ENCODE assay signal across 15 cellular contexts in the genomic region with DNA sequence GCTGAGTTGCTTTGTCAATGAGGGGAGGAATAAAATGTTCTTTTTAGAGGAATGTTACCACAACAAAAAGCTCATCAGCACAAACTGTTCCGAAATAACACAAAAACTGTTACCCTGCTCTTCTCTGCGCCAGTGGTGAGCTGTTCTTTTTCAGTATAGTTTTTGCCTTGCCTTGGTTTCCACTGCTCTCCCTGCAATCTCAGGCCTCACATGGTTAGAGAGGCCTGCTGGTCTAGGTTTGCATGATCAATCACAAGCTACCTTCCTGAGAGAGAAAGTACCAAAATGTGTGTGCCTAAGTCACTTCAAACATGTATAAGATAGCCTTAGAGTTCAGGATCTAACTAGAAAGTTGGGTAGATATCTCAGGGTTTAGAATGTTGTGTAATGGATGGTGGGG.
DNase-seq lines count a peak whose midpoint lies in the region; ATAC-seq and TF ChIP-seq lines count a peak whose summit lies in the region.
"Had no signal": no experiment of that assay in that cellular context is flagged by ENCODE, and none has a peak within 500 bp of the region (broad histone marks: within the 10 kb centered on the region; RNA-seq: fewer than 3 reads in every experiment).

No MANE protein-coding gene starts in this region.

- intact Hi-C loops in CD14-positive monocyte (cut with micrococcal nuclease) (no loop called here), natural killer cell (cut with micrococcal nuclease) (no loop called here)
- intact Hi-C loops in activated T-helper 2 cell treated with anti-CD3 and anti-CD28 coated beads, Interferon-gamma antibody, Interleukin-2, Interleukin-4, amounts not matched to agents 10 μg/mL and 5 μg/mL and 100 μg/mL, durations not matched to agents 14 hours and 24 hours and 36 hours (cut with micrococcal nuclease), result no loop called here

- H3K4me1 Mint-ChIP-seq in CD14-positive monocyte, result peaks cover 16% of the 10 kb centered on the region
- peaks cover 76 to 79% (median 79%) of the 10 kb centered on the region in 3 donors for H3K4me1 Mint-ChIP-seq in CD8-positive, alpha-beta memory T cell
- peaks cover 52% of the 10 kb centered on the region for H3K4me1 Mint-ChIP-seq in activated T-helper 2 cell treated with anti-CD3 and anti-CD28 coated beads, Interferon-gamma antibody, Interleukin-2, Interleukin-4, amounts not matched to agents 10 μg/mL and 5 μg/mL and 100 μg/mL, durations not matched to agents 14 hours and 24 hours and 36 hours (ENCODE audit: low read depth)
- H3K4me1 Mint-ChIP-seq in natural killer cell, result peaks cover 75 to 81% of the 10 kb centered on the region in 2 donors
- peaks cover 13 to 32% of the 10 kb centered on the region in 2 donors for H3K4me1 Mint-ChIP-seq in stimulated activated naive B cell treated with anti-CD40 and anti-IgM and Interleukin-4, amounts not matched to agents 10 μg/mL and 1 μg/mL and 100 μg/mL, for 72 hours
- H3K4me1 Mint-ChIP-seq: brain had no signal

- no peak for DNase-seq in CD14-positive monocyte (ENCODE audit: low spot score)
- DNase-seq in CD8-positive, alpha-beta memory T cell, result no peak
- no peak for DNase-seq in activated T-helper 2 cell treated with anti-CD3 and anti-CD28 coated beads, Interferon-gamma antibody, Interleukin-2, Interleukin-4, amounts not matched to agents 10 μg/mL and 5 μg/mL and 100 μg/mL, durations not matched to agents 14 hours and 24 hours and 36 hours (ENCODE audit: low spot score)
- DNase-seq in natural killer cell, result no peak
- no peak for DNase-seq in NCI-H226
- no peak for DNase-seq in NCI-H2171 (lab: John Stamatoyannopoulos, UW)
- no peak for DNase-seq in stimulated activated naive B cell treated with anti-CD40 and anti-IgM and Interleukin-4, amounts not matched to agents 10 μg/mL and 1 μg/mL and 100 μg/mL, for 72 hours
- DNase-seq: activated effector memory CD4-positive, alpha-beta T cell treated with Interleukin-2 at 50 U/mL for 16 hours; BE2C; foreskin melanocyte; left cardiac atrium; NCI-H2081 treated with DMSO at 0.1 percent for 48 hours; NCI-H526 treated with DMSO at 0.1 percent for 48 hours; substantia nigra had no signal

- H3K9me3 Mint-ChIP-seq in CD14-positive monocyte (no peaks in the 10 kb centered on the region), natural killer cell (no peaks in the 10 kb centered on the region)
- H3K9me3 Mint-ChIP-seq in CD8-positive, alpha-beta memory T cell, result no peaks in the 10 kb centered on the region
- H3K9me3 Mint-ChIP-seq in activated T-helper 2 cell treated with anti-CD3 and anti-CD28 coated beads, Interferon-gamma antibody, Interleukin-2, Interleukin-4, amounts not matched to agents 10 μg/mL and 5 μg/mL and 100 μg/mL, durations not matched to agents 14 hours and 24 hours and 36 hours, result no peaks in the 10 kb centered on the region
- H3K9me3 Mint-ChIP-seq in stimulated activated naive B cell treated with anti-CD40 and anti-IgM and Interleukin-4, amounts not matched to agents 10 μg/mL and 1 μg/mL and 100 μg/mL, for 72 hours, result no peaks in the 10 kb centered on the region
- H3K9me3 Mint-ChIP-seq: brain had no signal

- POLR2A ChIA-PET in CD8-positive, alpha-beta memory T cell (lab: Charles Lee), result interaction anchor here (0.7 kb wide), 1 partner anchor 12 kb away, joined by 3 read pairs; no protein-coding TSS in a partner anchor

- CTCF ChIA-PET in CD8-positive, alpha-beta memory T cell (lab: Charles Lee), result no interaction called here

- peaks cover 8% of the 10 kb centered on the region for H3K36me3 ChIP-seq in CD8-positive, alpha-beta memory T cell (ENCODE audit: insufficient read depth, low read length)
- H3K36me3 ChIP-seq: BE2C had no signal

- TF ChIP-seq CTCF in CD14-positive monocyte (IDR thresholded peaks at IDR 0.05), result no peak
- TF ChIP-seq CTCF in natural killer cell (IDR thresholded peaks at IDR 0.05), result no peak

- no peak overlapping the region for H3K27ac ChIP-seq in CD8-positive, alpha-beta memory T cell (ENCODE audit: low read depth, low read length)

- H3K27me3 ChIP-seq in CD8-positive, alpha-beta memory T cell (ENCODE audit: insufficient read depth, low read length, poor library complexity, severe bottlenecking), result no peaks in the 10 kb centered on the region
- H3K27me3 ChIP-seq: BE2C had no signal

- peaks cover 40 to 41% of the 10 kb centered on the region in 2 donors for H3K36me3 Mint-ChIP-seq in CD14-positive monocyte
- H3K36me3 Mint-ChIP-seq in CD8-positive, alpha-beta memory T cell, result peaks cover 12 to 44% (median 14%) of the 10 kb centered on the region in 3 donors
- peaks cover 47% of the 10 kb centered on the region for H3K36me3 Mint-ChIP-seq in activated T-helper 2 cell treated with anti-CD3 and anti-CD28 coated beads, Interferon-gamma antibody, Interleukin-2, Interleukin-4, amounts not matched to agents 10 μg/mL and 5 μg/mL and 100 μg/mL, durations not matched to agents 14 hours and 24 hours and 36 hours (ENCODE audit: low read depth)
- peaks cover 5% of the 10 kb centered on the region for H3K36me3 Mint-ChIP-seq in natural killer cell
- H3K36me3 Mint-ChIP-seq in stimulated activated naive B cell treated with anti-CD40 and anti-IgM and Interleukin-4, amounts not matched to agents 10 μg/mL and 1 μg/mL and 100 μg/mL, for 72 hours, result peaks cover 14 to 29% of the 10 kb centered on the region in 2 donors

- H3K27me3 Mint-ChIP-seq in CD14-positive monocyte (ENCODE audit: low read depth in 3 of 3) (no peaks in the 10 kb centered on the region), natural killer cell (ENCODE audit: low read depth in 2 of 2) (no peaks in the 10 kb centered on the region)
- H3K27me3 Mint-ChIP-seq in CD8-positive, alpha-beta memory T cell, result no peaks in the 10 kb centered on the region
- no peaks in the 10 kb centered on the region for H3K27me3 Mint-ChIP-seq in activated T-helper 2 cell treated with anti-CD3 and anti-CD28 coated beads, Interferon-gamma antibody, Interleukin-2, Interleukin-4, amounts not matched to agents 10 μg/mL and 5 μg/mL and 100 μg/mL, durations not matched to agents 14 hours and 24 hours and 36 hours (ENCODE audit: low read depth)
- H3K27me3 Mint-ChIP-seq in stimulated activated naive B cell treated with anti-CD40 and anti-IgM and Interleukin-4, amounts not matched to agents 10 μg/mL and 1 μg/mL and 100 μg/mL, for 72 hours, result no peaks in the 10 kb centered on the region
- H3K27me3 Mint-ChIP-seq: brain had no signal

- no peaks in the 10 kb centered on the region for H3K9me3 ChIP-seq in CD8-positive, alpha-beta memory T cell (ENCODE audit: low read length)
- H3K9me3 ChIP-seq: BE2C had no signal

- H3K4me3 Mint-ChIP-seq in CD14-positive monocyte, result no peak overlapping the region
- H3K4me3 Mint-ChIP-seq in CD8-positive, alpha-beta memory T cell, result peak overlapping the region in 4 of 7 donors; percentile 19 to 46 (median 40)
- peak overlapping the region; percentile 48 for H3K4me3 Mint-ChIP-seq in activated T-helper 2 cell treated with anti-CD3 and anti-CD28 coated beads, Interferon-gamma antibody, Interleukin-2, Interleukin-4, amounts not matched to agents 10 μg/mL and 5 μg/mL and 100 μg/mL, durations not matched to agents 14 hours and 24 hours and 36 hours (ENCODE audit: low read depth)
- H3K4me3 Mint-ChIP-seq in natural killer cell, result peak overlapping the region; percentile 53
- no peak overlapping the region for H3K4me3 Mint-ChIP-seq in stimulated activated naive B cell treated with anti-CD40 and anti-IgM and Interleukin-4, amounts not matched to agents 10 μg/mL and 1 μg/mL and 100 μg/mL, for 72 hours
- H3K4me3 Mint-ChIP-seq: brain had no signal

- H3K4me3 ChIP-seq in CD8-positive, alpha-beta memory T cell (ENCODE audit: low read length), result no peak overlapping the region

- peaks cover 37% of the 10 kb centered on the region for H3K4me1 ChIP-seq in CD8-positive, alpha-beta memory T cell (ENCODE audit: insufficient read depth, low read length)
- H3K4me1 ChIP-seq: BE2C had no signal

- ATAC-seq in natural killer cell, result no peak
- no peak for ATAC-seq in stimulated activated naive B cell treated with anti-CD40 and anti-IgM and Interleukin-4, amounts not matched to agents 10 μg/mL and 1 μg/mL and 100 μg/mL, for 72 hours (replicated peaks)
- ATAC-seq: left cardiac atrium had no signal

- H3K27ac Mint-ChIP-seq in CD14-positive monocyte (peak overlapping the region in 4 of 7 donors; percentile 3 to 82 (median 54)), natural killer cell (peak overlapping the region; percentile 77 to 86)
- H3K27ac Mint-ChIP-seq in CD8-positive, alpha-beta memory T cell, result peak overlapping the region; percentile 3 to 88 (median 68)
- peak overlapping the region; percentile 88 for H3K27ac Mint-ChIP-seq in activated T-helper 2 cell treated with anti-CD3 and anti-CD28 coated beads, Interferon-gamma antibody, Interleukin-2, Interleukin-4, amounts not matched to agents 10 μg/mL and 5 μg/mL and 100 μg/mL, durations not matched to agents 14 hours and 24 hours and 36 hours
- no peak overlapping the region for H3K27ac Mint-ChIP-seq in stimulated activated naive B cell treated with anti-CD40 and anti-IgM and Interleukin-4, amounts not matched to agents 10 μg/mL and 1 μg/mL and 100 μg/mL, for 72 hours
- H3K27ac Mint-ChIP-seq: brain had no signal

Comparison
In these comparisons a context has a peak if more than half of its experiments do, and no peak if none do; other contexts are left out.
1. H3K4me3 Mint-ChIP-seq: peak in CD8-positive, alpha-beta memory T cell (4 of 7), activated T-helper 2 cell treated with anti-CD3 and anti-CD28 coated beads, Interferon-gamma antibody, Interleukin-2, Interleukin-4, amounts not matched to agents 10 μg/mL and 5 μg/mL and 100 μg/mL, durations not matched to agents 14 hours and 24 hours and 36 hours (single experiment) and natural killer cell (single experiment); none in CD14-positive monocyte (0 of 2) and stimulated activated naive B cell treated with anti-CD40 and anti-IgM and Interleukin-4, amounts not matched to agents 10 μg/mL and 1 μg/mL and 100 μg/mL, for 72 hours (0 of 2).